In the genomic region with DNA sequence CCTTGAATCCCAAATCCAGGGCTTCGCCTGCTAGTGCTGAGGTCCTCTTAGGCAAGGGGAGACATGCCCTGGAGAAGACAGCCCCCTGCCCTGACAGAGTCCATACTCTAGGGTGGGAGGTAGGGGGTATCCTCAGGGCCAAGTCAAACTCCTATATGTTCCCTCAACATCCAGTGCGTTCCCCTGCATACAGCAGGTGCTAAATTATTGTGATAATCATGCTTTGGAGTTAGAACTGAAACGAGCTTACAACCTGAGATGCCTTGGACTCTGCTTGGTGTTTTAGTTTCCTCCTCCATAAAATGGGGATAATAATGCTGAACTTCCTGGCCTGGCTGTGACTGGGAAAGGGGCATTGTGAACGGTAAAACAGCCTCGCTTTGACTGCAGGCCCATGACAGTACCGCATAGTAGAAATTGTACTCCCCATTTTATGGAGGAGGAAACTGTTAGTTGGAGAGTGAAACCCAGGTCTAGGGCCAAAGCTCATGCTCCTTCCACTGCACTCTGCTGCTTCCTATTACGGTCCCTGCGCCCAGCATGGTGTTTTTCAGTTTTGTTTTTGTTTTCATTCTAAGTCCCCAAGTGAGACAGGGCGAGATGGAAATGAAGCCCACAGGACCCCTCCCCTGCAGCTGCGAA, we compare ENCODE assay signal across 16 cellular contexts.
DNase-seq lines count a peak whose midpoint lies in the region; ATAC-seq and TF ChIP-seq lines count a peak whose summit lies in the region.
"Had no signal": no experiment of that assay in that cellular context is flagged by ENCODE, and none has a peak within 500 bp of the region (broad histone marks: within the 10 kb centered on the region; RNA-seq: fewer than 3 reads in every experiment).

No MANE protein-coding gene starts in this region.

- peak overlapping the region; percentile 95 for H2AK5ac ChIP-seq in IMR-90 (ENCODE audit: low read depth, low read length)

- TF ChIP-seq CTCF in IMR-90 (conservative IDR thresholded peaks at IDR 0.05; ENCODE audit: low read depth, low read length) (no peak), brain (conservative IDR thresholded peaks at IDR 0.05) (no peak), smooth muscle cell (IDR thresholded peaks at IDR 0.05; ENCODE audit: borderline replicate concordance, insufficient read depth, poor library complexity, severe bottlenecking) (no peak)

- H3K27me3 ChIP-seq in IMR-90 (ENCODE audit: control insufficient read depth, insufficient read depth, low read length) (peaks cover 17% of the 10 kb centered on the region), smooth muscle cell (ENCODE audit: low read depth) (no peaks in the 10 kb centered on the region)
- H3K27me3 ChIP-seq: BE2C had no signal

- H2BK120ac ChIP-seq in IMR-90 (ENCODE audit: low read depth, low read length), result peak overlapping the region; percentile 94

- H4K8ac ChIP-seq in IMR-90 (ENCODE audit: low read depth in 2 of 2, low read length in 2 of 2), result peak overlapping the region; percentile 61 to 88; a peak in 3 of 4 replicates

- H3K9me3 Mint-ChIP-seq in brain, result peaks cover 0 to 5% (median 0%) of the 10 kb centered on the region in 5 experiments
- H3K9me3 Mint-ChIP-seq: CD8-positive, alpha-beta T cell had no signal

- H4K91ac ChIP-seq in IMR-90 (ENCODE audit: insufficient read depth, low read depth, low read length), result peak overlapping the region; percentile 93

- POLR2A ChIA-PET in IMR-90 (lab: Charles Lee; ENCODE audit: unreplicated experiment), result interaction anchor here (0.5 kb wide), 1 partner anchor 162 kb away, joined by 4 read pairs; a partner anchor contains a TSS

- no peak overlapping the region for H3K4me3 ChIP-seq in IMR-90 (ENCODE audit: insufficient read depth, low read depth, low read length)
- no peak overlapping the region for H3K4me3 ChIP-seq in smooth muscle cell

- intact Hi-C loops in IMR-90 (cut with micrococcal nuclease), result loop anchor here (5.0 kb wide), 1 partner anchor 140 kb away; no protein-coding TSS in a partner anchor

- peak overlapping the region; percentile 60; the same call in 1 of the 2 replicates for H3K23ac ChIP-seq in IMR-90 (ENCODE audit: low read depth, low read length)

- peak overlapping the region in 3 of 5 experiments; percentile 33 to 96 (median 93) for H3K27ac Mint-ChIP-seq in brain
- H3K27ac Mint-ChIP-seq: CD8-positive, alpha-beta T cell had no signal

- CTCF ChIA-PET in IMR-90 (lab: Yijun Ruan, JAX), result interaction anchor here (0.5 to 0.8 kb wide), 2 partner anchors 38 to 163 kb away, joined by 3 read pairs; no protein-coding TSS in a partner anchor

- TF ChIP-seq POLR2A in IMR-90 (IDR thresholded peaks at IDR 0.05; ENCODE audit: low read depth, low read length), result no peak

- in situ Hi-C loops in IMR-90 (cut with MboI; ENCODE audit: low sequenced_read_pairs), result no loop called here

- dilution Hi-C loops in IMR-90 (cut with HindIII; ENCODE audit: low sequenced_read_pairs, unreplicated experiment), result no loop called here

- H3F3A ChIP-seq in smooth muscle cell (ENCODE audit: low read depth), result peaks cover 10% of the 10 kb centered on the region

- H3K4ac ChIP-seq in IMR-90 (ENCODE audit: low read depth, low read length), result peak overlapping the region; percentile 92

- H3K36me3 ChIP-seq in IMR-90 (ENCODE audit: control insufficient read depth, insufficient read depth, low read length) (no peaks in the 10 kb centered on the region), smooth muscle cell (ENCODE audit: low read depth) (no peaks in the 10 kb centered on the region)
- H3K36me3 ChIP-seq: BE2C had no signal

- no peak for TF ChIP-seq RAD21 in IMR-90 (IDR thresholded peaks at IDR 0.05; ENCODE audit: low read length)

- H3K14ac ChIP-seq in IMR-90 (replicated peaks; ENCODE audit: low read depth, low read length), result peak overlapping the region; percentile 84

- no peaks in the 10 kb centered on the region for H3K79me2 ChIP-seq in smooth muscle cell (ENCODE audit: low read depth)

- H2AFZ ChIP-seq in IMR-90 (replicated peaks; ENCODE audit: low read length, poor library complexity) (peak overlapping the region; percentile 26), smooth muscle cell (ENCODE audit: low read depth) (no peak overlapping the region)

- H2BK15ac ChIP-seq in IMR-90 (ENCODE audit: low read depth, low read length), result peak overlapping the region; percentile 75; the same call in 2 of the 3 replicates

- peak overlapping the region; percentile 26; the same call in 1 of the 2 replicates for H3K27ac ChIP-seq in IMR-90 (ENCODE audit: insufficient read depth, low read length)
- H3K27ac ChIP-seq in smooth muscle cell (ENCODE audit: low read depth), result no peak overlapping the region

- peaks cover 6% of the 10 kb centered on the region for H3K27me3 Mint-ChIP-seq in brain

- peak overlapping the region; percentile 43 for H4K5ac ChIP-seq in IMR-90 (ENCODE audit: low read depth, low read length)

- DNase-seq in IMR-90 (no peak), mesenteric fat pad (ENCODE audit: low spot score) (peak; percentile 65), smooth muscle cell (lab: John Stamatoyannopoulos, UW; ENCODE audit: unreplicated experiment) (no peak)
- no peak for DNase-seq in stimulated activated CD4-positive, alpha-beta T cell treated with anti-CD3 and anti-CD28 coated beads, Interleukin-1b, Interleukin-23, amount 100 ng/mL, for 48 hours
- DNase-seq in activated T-cell treated with anti-CD3 and anti-CD28 coated beads, Interleukin-2, amount 50 U/mL, for 48 hours, result no peak
- DNase-seq: BE2C; CD8-positive, alpha-beta T cell; GOT3; Kasumi-1; NCI-H1105 treated with DMSO at 0.1 percent for 48 hours; NCI-H187; NCI-H446; PC-3 had no signal

- ATAC-seq in IMR-90 (ENCODE audit: low read depth), result no peak
- no peak for ATAC-seq in HG03442 (IDR thresholded peaks at IDR 0.05; ENCODE audit: unreplicated experiment)
- ATAC-seq: CD8-positive, alpha-beta T cell; PC-3; Right ventricle myocardium inferior had no signal

- H2BK5ac ChIP-seq in IMR-90 (ENCODE audit: low read depth, low read length, poor library complexity, severe bottlenecking), result peak overlapping the region; percentile 47

- H3K36me3 Mint-ChIP-seq in brain, result no peaks in the 10 kb centered on the region
- H3K36me3 Mint-ChIP-seq: CD8-positive, alpha-beta T cell had no signal

- BruUV-seq in IMR-90 (replicated peaks; lab: Mats Ljungman, UMichigan), result no TSS peak

- H3K9ac ChIP-seq in IMR-90 (ENCODE audit: low read depth, low read length), result no peak overlapping the region
- H3K9ac ChIP-seq in smooth muscle cell (ENCODE audit: low read depth), result no peak overlapping the region

- H3K4me3 Mint-ChIP-seq in brain, result no peak overlapping the region
- H3K4me3 Mint-ChIP-seq: CD8-positive, alpha-beta T cell had no signal

- H3K18ac ChIP-seq in IMR-90 (ENCODE audit: low read depth, low read length), result peak overlapping the region; percentile 19

- H3K9me3 ChIP-seq in IMR-90 (ENCODE audit: control insufficient read depth, insufficient read depth, low read length) (no peaks in the 10 kb centered on the region), smooth muscle cell (replicated peaks; ENCODE audit: low read depth) (no peaks in the 10 kb centered on the region)
- H3K9me3 ChIP-seq: BE2C had no signal

- 100% methylated on average over 1 of the region's 10 CpGs; no CpG with 5 or more reads in 1 of the 2 experiments for WGBS in IMR-90 (ENCODE audit: extremely low coverage in 2 of 2, insufficient read length in 1 of 2), 2 experiments
- WGBS in smooth muscle cell (ENCODE audit: low lambda C conversion rate), result 78% methylated on average over 10 of the region's 10 CpGs

- H3K4me1 Mint-ChIP-seq in brain, result peaks cover 63% of the 10 kb centered on the region

- peaks cover 23% of the 10 kb centered on the region for H3K4me1 ChIP-seq in IMR-90 (ENCODE audit: control insufficient read depth, insufficient read depth, low read length)
- peaks cover 13% of the 10 kb centered on the region for H3K4me1 ChIP-seq in smooth muscle cell (ENCODE audit: low read depth)

- H3K9me1 ChIP-seq in IMR-90 (ENCODE audit: insufficient read depth, low read length), result peaks cover 17% of the 10 kb centered on the region

- H3K4me2 ChIP-seq in IMR-90 (ENCODE audit: low read depth, low read length), result no peak overlapping the region; the same call in 1 of the 2 replicates
- peak overlapping the region; percentile 21 for H3K4me2 ChIP-seq in smooth muscle cell

- H2BK20ac ChIP-seq in IMR-90 (ENCODE audit: low read depth, low read length), result peak overlapping the region; percentile 94

- H4K20me1 ChIP-seq in IMR-90 (ENCODE audit: insufficient read depth, low read length), result no peaks in the 10 kb centered on the region
- H4K20me1 ChIP-seq in smooth muscle cell (ENCODE audit: low read depth), result no peaks in the 10 kb centered on the region

- H3K56ac ChIP-seq in IMR-90 (ENCODE audit: extremely low read depth, insufficient read depth, low read length), result peak overlapping the region; percentile 62; the same call in 1 of the 2 replicates

- peak overlapping the region; percentile 76 for H2AK9ac ChIP-seq in IMR-90 (replicated peaks; ENCODE audit: low read depth, low read length, poor library complexity)

- no peaks in the 10 kb centered on the region for H3K79me1 ChIP-seq in IMR-90 (ENCODE audit: low read depth in 1 of 2, low read length in 2 of 2)

TF ChIP-seq in IMR-90, 13 proteins besides CTCF, POLR2A, EP300 and RAD21:
- TF ChIP-seq NFE2L2 (IDR thresholded peaks at IDR 0.05; ENCODE audit: low read depth, low read length) (no peak), BHLHE40 (IDR thresholded peaks at IDR 0.05; ENCODE audit: low read depth, low read length) (no peak), MXI1 (IDR thresholded peaks at IDR 0.05; ENCODE audit: borderline replicate concordance, low read depth, low read length) (no peak), MAFK (IDR thresholded peaks at IDR 0.05; ENCODE audit: low read depth, low read length) (no peak), RFX5 (IDR thresholded peaks at IDR 0.05; ENCODE audit: low read depth, low read length) (no peak), CEBPB (IDR thresholded peaks at IDR 0.05; ENCODE audit: low read depth, low read length) (no peak), SMC3 (IDR thresholded peaks at IDR 0.05; ENCODE audit: low read depth, low read length) (no peak), CHD1 (IDR thresholded peaks at IDR 0.05; ENCODE audit: low read depth, low read length) (no peak), FOS (IDR thresholded peaks at IDR 0.05; ENCODE audit: low read depth, low read length) (no peak)
